ENCODE assay signal across 8 cellular contexts in the genomic region with DNA sequence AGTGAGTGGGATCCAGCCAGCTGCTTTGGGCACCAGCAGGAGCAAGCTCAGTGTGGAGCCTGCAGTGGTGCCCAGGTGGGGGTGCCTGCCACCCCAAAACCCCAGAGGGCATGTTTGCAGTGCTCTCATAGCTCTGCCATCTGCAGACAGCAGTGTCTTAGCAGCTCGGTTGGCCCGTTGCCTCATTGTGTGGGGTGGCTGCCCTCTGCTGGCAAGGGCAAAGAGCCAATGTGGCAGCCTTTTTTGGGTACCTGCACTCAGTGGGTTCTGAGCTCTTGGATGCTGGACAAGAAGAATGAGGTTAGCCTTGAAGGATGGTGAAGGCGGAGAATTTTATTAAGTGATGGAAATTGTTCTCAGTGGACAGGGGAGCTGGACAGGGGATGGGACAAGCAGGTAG. TPM values are rescaled to one million over a fixed set of nuclear protein-coding genes. Genes with fewer than 3 reads are reported as not detected.
DNase-seq lines count a peak whose midpoint lies in the region; ATAC-seq and TF ChIP-seq lines count a peak whose summit lies in the region.

No MANE protein-coding gene starts in this region.

- intact Hi-C loops in CD4-positive, alpha-beta T cell (cut with DNase I, micrococcal nuclease): loop anchor here (1.0 to 10.0 kb wide), 5 partner anchors 79 to 467 kb away; partner anchors contain the start of gene MUCL1 (in 2 of the 2)

- peaks cover 9% of the 10 kb centered on the region for H3K4me1 Mint-ChIP-seq in CD4-positive, alpha-beta T cell (ENCODE audit: low read depth)
- peaks cover 7% of the 10 kb centered on the region for H3K4me1 Mint-ChIP-seq in stimulated activated effector memory CD8-positive, alpha-beta T cell treated with anti-CD3 and anti-CD28 coated beads, Interleukin-12 subunit alpha, Interleukin-12 subunit beta, amount 100 ng/mL, for 72 hours

- H3K4me3 ChIP-seq in WERI-Rb-1 (ENCODE audit: low read depth, low read length): no peak overlapping the region
- no peak overlapping the region for H3K4me3 ChIP-seq in cardiac fibroblast (replicated peaks in 1 of 2; ENCODE audit: low read depth in 2 of 2, low read length in 2 of 2)

- no peaks in the 10 kb centered on the region for H3K36me3 Mint-ChIP-seq in CD4-positive, alpha-beta T cell (ENCODE audit: low read depth)
- H3K36me3 Mint-ChIP-seq in stimulated activated effector memory CD8-positive, alpha-beta T cell treated with anti-CD3 and anti-CD28 coated beads, Interleukin-12 subunit alpha, Interleukin-12 subunit beta, amount 100 ng/mL, for 72 hours: no peaks in the 10 kb centered on the region

- peak; percentile 72 to 82 (median 76) for DNase-seq in CD4-positive, alpha-beta T cell
- DNase-seq in NCI-H1436 (lab: John Stamatoyannopoulos, UW) (peak; percentile 73), WERI-Rb-1 (peak; percentile 85), cardiac fibroblast (ENCODE audit: low read depth in 2 of 2) (peak; percentile 26 to 29), lung microvascular endothelial cell (ENCODE audit: low read depth in 2 of 2) (peak; percentile 28 to 37), NCI-H2227 (lab: John Stamatoyannopoulos, UW; ENCODE audit: unreplicated experiment) (no peak)
- DNase-seq in stimulated activated effector memory CD8-positive, alpha-beta T cell treated with anti-CD3 and anti-CD28 coated beads, Interleukin-12 subunit alpha, Interleukin-12 subunit beta, amount 100 ng/mL, for 72 hours (ENCODE audit: low spot score in 2 of 2): peak; percentile 51 to 76

- ATAC-seq in CD4-positive, alpha-beta T cell (ENCODE audit: poor library complexity): peak; percentile 93
- peak; percentile 50 for ATAC-seq in GM21423 (IDR thresholded peaks at IDR 0.05; ENCODE audit: unreplicated experiment)
- peak; percentile 85 for ATAC-seq in stimulated activated effector memory CD8-positive, alpha-beta T cell treated with anti-CD3 and anti-CD28 coated beads, Interleukin-12 subunit alpha, Interleukin-12 subunit beta, amount 100 ng/mL, for 72 hours

- peak; percentile 75 for TF ChIP-seq CTCF in CD4-positive, alpha-beta T cell (IDR thresholded peaks at IDR 0.05)
- peak; percentile 90 for TF ChIP-seq CTCF in WERI-Rb-1 (IDR thresholded peaks at IDR 0.05; ENCODE audit: low read depth, low read length)
- TF ChIP-seq CTCF in cardiac fibroblast (IDR thresholded peaks at IDR 0.05; ENCODE audit: low read depth, low read length): peak; percentile 35

- no peak overlapping the region for H3K27ac Mint-ChIP-seq in CD4-positive, alpha-beta T cell
- H3K27ac Mint-ChIP-seq in stimulated activated effector memory CD8-positive, alpha-beta T cell treated with anti-CD3 and anti-CD28 coated beads, Interleukin-12 subunit alpha, Interleukin-12 subunit beta, amount 100 ng/mL, for 72 hours: no peak overlapping the region

- POLR2A ChIA-PET in CD4-positive, alpha-beta T cell (lab: Charles Lee): interaction anchor here (0.5 to 3.8 kb wide), 12 partner anchors 73 to 370 kb away, joined by 3 to 54 read pairs (median 4); partner anchors contain the start of gene TESPA1

- no peaks in the 10 kb centered on the region for H3K9me3 Mint-ChIP-seq in CD4-positive, alpha-beta T cell
- H3K9me3 Mint-ChIP-seq in stimulated activated effector memory CD8-positive, alpha-beta T cell treated with anti-CD3 and anti-CD28 coated beads, Interleukin-12 subunit alpha, Interleukin-12 subunit beta, amount 100 ng/mL, for 72 hours: no peaks in the 10 kb centered on the region

- H3K27ac ChIP-seq in CD4-positive, alpha-beta T cell (ENCODE audit: low read depth, low read length): no peak overlapping the region
- H3K27ac ChIP-seq in WERI-Rb-1: 0 out of 2 replicates have a peak overlapping the region, but pooled peaks have one; percentile 8

- no peak overlapping the region for H3K4me3 Mint-ChIP-seq in CD4-positive, alpha-beta T cell
- no peak overlapping the region for H3K4me3 Mint-ChIP-seq in stimulated activated effector memory CD8-positive, alpha-beta T cell treated with anti-CD3 and anti-CD28 coated beads, Interleukin-12 subunit alpha, Interleukin-12 subunit beta, amount 100 ng/mL, for 72 hours

- H3K27me3 ChIP-seq in CD4-positive, alpha-beta T cell (ENCODE audit: control insufficient read depth, insufficient read depth, low read length): peaks cover 7% of the 10 kb centered on the region
- no peaks in the 10 kb centered on the region for H3K27me3 ChIP-seq in WERI-Rb-1 (ENCODE audit: insufficient read depth, low read depth, severe bottlenecking)

- peaks cover 30% of the 10 kb centered on the region for H3K27me3 Mint-ChIP-seq in CD4-positive, alpha-beta T cell

- CTCF ChIA-PET in CD4-positive, alpha-beta T cell (lab: Charles Lee): interaction anchor here (0.5 to 6.2 kb wide), 31 partner anchors 8 to 1188 kb away, joined by 3 to 182 read pairs (median 5); partner anchors contain the start of genes MUCL1 and TESPA1

- no peaks in the 10 kb centered on the region for H3K9me3 ChIP-seq in CD4-positive, alpha-beta T cell (ENCODE audit: control insufficient read depth, low read length)
- no peaks in the 10 kb centered on the region for H3K9me3 ChIP-seq in WERI-Rb-1 (ENCODE audit: severe bottlenecking)

- no peaks in the 10 kb centered on the region for H3K36me3 ChIP-seq in WERI-Rb-1

RNA-seq across cellular contexts. Expression of gene NEUROD4, which starts 52.3 kb away (rescaled TPM):
- not detected for total RNA-seq in CD4-positive, alpha-beta T cell
- not detected in 2 replicates for total RNA-seq in lung microvascular endothelial cell

RNA-seq across cellular contexts. Expression of gene OR9K2, which starts 54.1 kb away (rescaled TPM):
- total RNA-seq in CD4-positive, alpha-beta T cell: not detected
- not detected in 2 replicates for total RNA-seq in lung microvascular endothelial cell

Comparison
In these comparisons a context has a peak if more than half of its experiments do, and no peak if none do; other contexts are left out.
1. CTCF ChIP-seq: peak in every context shown above with its lines; median percentile 90 in WERI-Rb-1; 75 in CD4-positive, alpha-beta T cell; 35 in cardiac fibroblast.